In genomic region chr16:12062343-12063003, GRCh38 we compare ENCODE assay signal across 10 cellular contexts.
A peak's percentile ranks its signal among the peaks of the same experiment; 100 is the strongest.
DNase-seq lines count a peak whose midpoint lies in the region; ATAC-seq and TF ChIP-seq lines count a peak whose summit lies in the region.
"Had no signal": no experiment of that assay in that cellular context is flagged by ENCODE, and none has a peak within 500 bp of the region (broad histone marks: within the 10 kb centered on the region; RNA-seq: fewer than 3 reads in every experiment).

No MANE protein-coding gene starts in this region.

- 13 to 22% methylated on average over 10 of the region's 10 CpGs for WGBS in lung, 2 donors

- H3K9me3 ChIP-seq in lung (ENCODE audit: control insufficient read depth in 2 of 2, insufficient read depth in 1 of 2, low read length in 1 of 2), result no peaks in the 10 kb centered on the region
- H3K9me3 ChIP-seq in effector memory CD4-positive, alpha-beta T cell (ENCODE audit: control insufficient read depth, low read length), result no peaks in the 10 kb centered on the region

- H3K27me3 ChIP-seq in lung (ENCODE audit: control insufficient read depth, insufficient read depth), result no peaks in the 10 kb centered on the region
- no peaks in the 10 kb centered on the region for H3K27me3 ChIP-seq in effector memory CD4-positive, alpha-beta T cell (replicated peaks; ENCODE audit: control insufficient read depth, insufficient read depth, low read length, poor library complexity, severe bottlenecking)

- ATAC-seq in lung (ENCODE audit: insufficient read depth, low FRiP score) (peak; percentile 88), GM18907 (IDR thresholded peaks at IDR 0.05; ENCODE audit: unreplicated experiment) (no peak)

- H3K4me1 ChIP-seq in lung (ENCODE audit: control insufficient read depth in 2 of 2, insufficient read depth in 2 of 2, low read length in 2 of 2), result peaks cover 0 to 8% of the 10 kb centered on the region in 2 donors
- H3K4me1 ChIP-seq in effector memory CD4-positive, alpha-beta T cell (ENCODE audit: control insufficient read depth, insufficient read depth, low read length, poor library complexity, severe bottlenecking), result no peaks in the 10 kb centered on the region

- H3K4me3 ChIP-seq in choroid plexus epithelial cell (ENCODE audit: low read depth, low read length), result no peak overlapping the region
- H3K4me3 ChIP-seq in lung, result no peak overlapping the region
- no peak overlapping the region for H3K4me3 ChIP-seq in effector memory CD4-positive, alpha-beta T cell (ENCODE audit: insufficient read depth, low read depth, low read length, poor library complexity, severe bottlenecking)

- TF ChIP-seq CTCF in choroid plexus epithelial cell (conservative IDR thresholded peaks at IDR 0.05; ENCODE audit: low read depth, low read length), result no peak
- no peak for TF ChIP-seq CTCF in lung (IDR thresholded peaks at IDR 0.05; ENCODE audit: control extremely low read depth, extremely low read depth)

- peaks cover 0 to 4% of the 10 kb centered on the region in 2 donors for H3K36me3 ChIP-seq in lung (ENCODE audit: control insufficient read depth in 2 of 2, insufficient read depth in 2 of 2, low read length in 2 of 2)
- peaks cover 5% of the 10 kb centered on the region for H3K36me3 ChIP-seq in effector memory CD4-positive, alpha-beta T cell (ENCODE audit: control insufficient read depth, insufficient read depth, low read length)

- peak overlapping the region in 1 of 2 donors; percentile 93 for H3K27ac ChIP-seq in lung (ENCODE audit: low read depth in 1 of 2, low read length in 1 of 2)
- no peak overlapping the region for H3K27ac ChIP-seq in effector memory CD4-positive, alpha-beta T cell (ENCODE audit: insufficient read depth, low read length, poor library complexity, severe bottlenecking)
- H3K27ac ChIP-seq: VCaP had no signal

- DNase-seq in activated effector memory CD4-positive, alpha-beta T cell treated with anti-CD3 and anti-CD28 coated beads, Interleukin-2, amount 50 U/mL, for 16 hours, result peak; percentile 27
- no peak for DNase-seq in activated effector memory CD4-positive, alpha-beta T cell treated with Interleukin-2 at 50 U/mL for 16 hours
- DNase-seq in choroid plexus epithelial cell (ENCODE audit: low read depth), result peak; percentile 81
- peak; percentile 85 for DNase-seq in lung (ENCODE audit: low spot score)
- no peak for DNase-seq in effector memory CD4-positive, alpha-beta T cell
- DNase-seq in effector CD8-positive, alpha-beta T cell (lab: John Stamatoyannopoulos, UW), result no peak
- no peak for DNase-seq in SIG-M5 (lab: John Stamatoyannopoulos, UW)
- DNase-seq: CD4-positive, CD25-positive, alpha-beta regulatory T cell had no signal

Comparison
In these comparisons a context has a peak if more than half of its experiments do, and no peak if none do; other contexts are left out.
1. DNase-seq: peak in activated effector memory CD4-positive, alpha-beta T cell treated with anti-CD3 and anti-CD28 coated beads, Interleukin-2, amount 50 U/mL, for 16 hours (single experiment), choroid plexus epithelial cell (single experiment) and lung (single experiment); none in activated effector memory CD4-positive, alpha-beta T cell treated with Interleukin-2 at 50 U/mL for 16 hours (single experiment), effector memory CD4-positive, alpha-beta T cell (0 of 3), effector CD8-positive, alpha-beta T cell (single experiment) and SIG-M5 (single experiment).